10 cellular contexts compared by ENCODE assay signal in the genomic region with DNA sequence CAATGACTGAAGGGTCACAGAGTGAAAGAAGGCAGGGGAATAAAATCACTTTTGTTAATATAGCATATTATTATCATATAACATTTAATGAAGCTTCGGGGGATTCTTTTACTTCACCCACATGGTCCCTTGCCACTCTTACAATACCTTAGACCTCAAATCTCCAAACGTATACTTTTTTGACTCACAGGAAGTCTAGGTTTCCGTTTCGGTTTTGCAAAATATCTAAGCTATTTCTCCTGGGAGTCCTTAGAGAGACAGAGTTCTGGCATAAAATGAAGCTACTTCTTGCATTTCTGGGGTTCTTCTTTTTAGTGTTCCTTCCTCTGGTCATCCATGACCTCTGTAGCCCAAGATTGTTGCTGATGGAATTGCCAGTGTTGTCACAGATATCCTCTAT.
DNase-seq lines count a peak whose midpoint lies in the region; ATAC-seq lines count a peak whose summit lies in the region.
"Had no signal": no experiment of that assay in that cellular context is flagged by ENCODE, and none has a peak within 500 bp of the region (broad histone marks: within the 10 kb centered on the region; RNA-seq: fewer than 3 reads in every experiment).

No MANE protein-coding gene starts in this region.

- DNase-seq in activated naive CD8-positive, alpha-beta T cell treated with anti-CD3 and anti-CD28 coated beads, Interleukin-2, amount 10 ng/mL, durations not matched to agents 7 days and 5 days: no peak
- no peak for DNase-seq in stimulated activated CD4-positive, alpha-beta T cell treated with anti-CD3 and anti-CD28 coated beads, Interleukin-4, amount 100 ng/mL, for 4 hours
- DNase-seq in amygdala (lab: John Stamatoyannopoulos, UW): no peak
- DNase-seq in DMS79 (lab: John Stamatoyannopoulos, UW): no peak
- no peak for DNase-seq in HCEC 1CT
- DNase-seq: NCI-H1092 treated with DMSO at 0.1 percent for 48 hours; stimulated activated CD4-positive, alpha-beta T cell treated with anti-CD3 and anti-CD28 coated beads, Interleukin-1b, Interleukin-23, amount 100 ng/mL, for 48 hours had no signal

- H3K4me3 Mint-ChIP-seq in activated naive CD8-positive, alpha-beta T cell treated with anti-CD3 and anti-CD28 coated beads, Interleukin-2, amount 10 ng/mL, durations not matched to agents 7 days and 5 days: peak overlapping the region; percentile 40

- ATAC-seq in GM18499 (IDR thresholded peaks at IDR 0.05; ENCODE audit: insufficient read depth, unreplicated experiment) (peak; percentile 98), GM21360 (IDR thresholded peaks at IDR 0.05; ENCODE audit: unreplicated experiment) (peak; percentile 95), HG03139 (IDR thresholded peaks at IDR 0.05; ENCODE audit: unreplicated experiment) (peak; percentile 98)
- peak; percentile 83 for ATAC-seq in activated naive CD8-positive, alpha-beta T cell treated with anti-CD3 and anti-CD28 coated beads, Interleukin-2, amount 10 ng/mL, durations not matched to agents 7 days and 5 days (ENCODE audit: low read depth)

- H3K27ac Mint-ChIP-seq in activated naive CD8-positive, alpha-beta T cell treated with anti-CD3 and anti-CD28 coated beads, Interleukin-2, amount 10 ng/mL, durations not matched to agents 7 days and 5 days: peak overlapping the region; percentile 39

- no peaks in the 10 kb centered on the region for H3K36me3 Mint-ChIP-seq in activated naive CD8-positive, alpha-beta T cell treated with anti-CD3 and anti-CD28 coated beads, Interleukin-2, amount 10 ng/mL, durations not matched to agents 7 days and 5 days

- no peaks in the 10 kb centered on the region for H3K9me3 Mint-ChIP-seq in activated naive CD8-positive, alpha-beta T cell treated with anti-CD3 and anti-CD28 coated beads, Interleukin-2, amount 10 ng/mL, durations not matched to agents 7 days and 5 days

- POLR2A ChIA-PET in activated naive CD8-positive, alpha-beta T cell treated with anti-CD3 and anti-CD28 coated beads, Interleukin-2, amount 10 ng/mL, durations not matched to agents 7 days and 5 days (lab: Charles Lee): no interaction called here

- H3K4me1 Mint-ChIP-seq in activated naive CD8-positive, alpha-beta T cell treated with anti-CD3 and anti-CD28 coated beads, Interleukin-2, amount 10 ng/mL, durations not matched to agents 7 days and 5 days: peaks cover 4% of the 10 kb centered on the region

- H3K27me3 Mint-ChIP-seq in activated naive CD8-positive, alpha-beta T cell treated with anti-CD3 and anti-CD28 coated beads, Interleukin-2, amount 10 ng/mL, durations not matched to agents 7 days and 5 days: peaks cover 3% of the 10 kb centered on the region
